ENCODE assay signal across 9 cellular contexts in genomic region chr16:11583171-11583570, GRCh38. TPM values are rescaled to one million over a fixed set of nuclear protein-coding genes. Genes with fewer than 3 reads are reported as not detected.
A peak's percentile ranks its signal among the peaks of the same experiment; 100 is the strongest.
DNase-seq lines count a peak whose midpoint lies in the region; ATAC-seq and TF ChIP-seq lines count a peak whose summit lies in the region.
"Had no signal": no experiment of that assay in that cellular context is flagged by ENCODE, and none has a peak within 500 bp of the region (broad histone marks: within the 10 kb centered on the region; RNA-seq: fewer than 3 reads in every experiment).

No MANE protein-coding gene starts in this region.

- DNase-seq in T-helper 17 cell: no peak
- DNase-seq in fibroblast of villous mesenchyme (ENCODE audit: low read depth): peak; percentile 76
- DNase-seq in spleen: peak; percentile 11
- no peak for DNase-seq in SW480 (ENCODE audit: low spot score)
- no peak for DNase-seq in NCI-H187 treated with DMSO at 0.1 percent for 48 hours (lab: John Stamatoyannopoulos, UW)
- no peak for DNase-seq in AG08395 (ENCODE audit: low spot score)
- DNase-seq in DMS79 (lab: John Stamatoyannopoulos, UW): no peak
- DNase-seq: NCI-H524 treated with DMSO at 0.1 percent for 48 hours had no signal

- peaks cover 4% of the 10 kb centered on the region; the same call in 1 of the 2 replicates for H3K9me3 ChIP-seq in ES-I3 (ENCODE audit: control insufficient read depth, insufficient read depth, low read length)
- H3K9me3 ChIP-seq in T-helper 17 cell (ENCODE audit: control insufficient read depth, low read length, poor library complexity, severe bottlenecking): no peaks in the 10 kb centered on the region
- no peaks in the 10 kb centered on the region for H3K9me3 ChIP-seq in spleen

- H3K4me3 ChIP-seq in fibroblast of villous mesenchyme (ENCODE audit: low read depth, low read length): peak overlapping the region; percentile 6
- peak overlapping the region in 4 of 8 donors; percentile 64 to 90 (median 73) for H3K4me3 ChIP-seq in spleen

- H3K4me1 ChIP-seq in ES-I3 (ENCODE audit: insufficient read depth, low read length): peaks cover 33% of the 10 kb centered on the region
- peaks cover 45 to 93% (median 84%) of the 10 kb centered on the region in 6 donors for H3K4me1 ChIP-seq in spleen

- no peak for TF ChIP-seq POLR2A in spleen (IDR thresholded peaks at IDR 0.05)

- intact Hi-C loops in spleen (cut with DNase I; ENCODE audit: low total_unique reads): no loop called here

- H3K9ac ChIP-seq in ES-I3 (ENCODE audit: low read depth, low read length): peak overlapping the region; percentile 12; the same call in 1 of the 2 replicates

- H3K4me1 Mint-ChIP-seq in T-helper 17 cell: peaks cover 50% of the 10 kb centered on the region

- H3K36me3 ChIP-seq in ES-I3 (ENCODE audit: insufficient read depth, low read length) (no peaks in the 10 kb centered on the region), spleen (peaks cover 0 to 18% (median 0%) of the 10 kb centered on the region in 6 donors)

- peak overlapping the region in 7 of 8 donors; percentile 94 to 99 (median 96) for H3K27ac ChIP-seq in spleen

- no peak overlapping the region for H3K27ac Mint-ChIP-seq in T-helper 17 cell

- WGBS in spleen, 5 donors: 73 to 76% (median 73%) methylated on average over 7 of the region's 7 CpGs

- no peak for ATAC-seq in T-helper 17 cell

- no peak for TF ChIP-seq CTCF in fibroblast of villous mesenchyme (IDR thresholded peaks at IDR 0.05; ENCODE audit: insufficient read depth, low read depth, low read length)
- no peak for TF ChIP-seq CTCF in spleen (IDR thresholded peaks at IDR 0.05 in 8 of 11, conservative IDR thresholded peaks at IDR 0.05 in 3 of 11)

- peaks cover 0 to 20% (median 0%) of the 10 kb centered on the region in 7 donors for H3K27me3 ChIP-seq in spleen (replicated peaks in 1 of 7)

- peak overlapping the region; percentile 31 for H3K4me3 Mint-ChIP-seq in T-helper 17 cell

- no peaks in the 10 kb centered on the region for H3K27me3 Mint-ChIP-seq in T-helper 17 cell

- peaks cover 5% of the 10 kb centered on the region for H3K36me3 Mint-ChIP-seq in T-helper 17 cell (ENCODE audit: low read depth)

RNA-seq across cellular contexts. Expression of gene LITAF, which starts 3.5 kb away (rescaled TPM):
- total RNA-seq in T-helper 17 cell (100 to 1,000 TPM in 1 of 2 donors, 10 to 100 TPM in 1; 93.1 to 155 TPM), fibroblast of villous mesenchyme (45.7 and 96.7 TPM in 2 replicates), spleen (100 to 1,000 TPM; 114 to 312 (median 190) TPM)
- polyA plus RNA-seq in spleen: 10 to 100 TPM; 55.8 to 87.4 (median 58.9) TPM

Comparison
In these comparisons a context has a peak if more than half of its experiments do, and no peak if none do; other contexts are left out.
1. DNase-seq: peak in fibroblast of villous mesenchyme (single experiment) and spleen (single experiment); none in T-helper 17 cell (0 of 3), SW480 (single experiment), NCI-H187 treated with DMSO at 0.1 percent for 48 hours (single experiment), AG08395 (single experiment) and DMS79 (single experiment).